ENCODE assay signal across 9 cellular contexts in genomic region chr1:43980255-43981134, GRCh38. TPM values are rescaled to one million over a fixed set of nuclear protein-coding genes. Genes with fewer than 3 reads are reported as not detected.
DNase-seq lines count a peak whose midpoint lies in the region; ATAC-seq and TF ChIP-seq lines count a peak whose summit lies in the region.
"Had no signal": no experiment of that assay in that cellular context is flagged by ENCODE, and none has a peak within 500 bp of the region (broad histone marks: within the 10 kb centered on the region; RNA-seq: fewer than 3 reads in every experiment).

No MANE protein-coding gene starts in this region.

- H2AFZ ChIP-seq in H9 (ENCODE audit: low read length) (no peak overlapping the region), SU-DHL-6 (ENCODE audit: low read depth, low read length, severe bottlenecking) (no peak overlapping the region)

- H3K9me2 ChIP-seq in SU-DHL-6 (replicated peaks; ENCODE audit: insufficient read depth, low read length), result no peaks in the 10 kb centered on the region

- H3K9ac ChIP-seq in H9 (ENCODE audit: extremely low read depth, insufficient read length, low read length), result peak overlapping the region; percentile 39
- H3K9ac ChIP-seq in SU-DHL-6 (ENCODE audit: low read length), result peak overlapping the region; percentile 72
- H3K9ac ChIP-seq in skeletal muscle tissue (ENCODE audit: low read depth in 1 of 3, low read length in 3 of 3), result peak overlapping the region; percentile 64 to 75 (median 71)

- DNase-seq in H9, result no peak
- DNase-seq: NCI-H1436 had no signal

- H2BK5ac ChIP-seq in H9 (ENCODE audit: insufficient read length, low read length), result no peak overlapping the region

- H2BK15ac ChIP-seq in H9 (ENCODE audit: low read depth, low read length), result no peak overlapping the region

- H3K4me3 Mint-ChIP-seq in H9, result peak overlapping the region; percentile 89 to 92

- peaks cover 8% of the 10 kb centered on the region; the same call in 1 of the 2 replicates for H3K4me1 ChIP-seq in H9 (ENCODE audit: insufficient read depth, low read length)
- H3K4me1 ChIP-seq in gastroesophageal sphincter, result peaks cover 4 to 54% (median 37%) of the 10 kb centered on the region in 3 donors
- peaks cover 38 to 47% (median 41%) of the 10 kb centered on the region in 3 donors for H3K4me1 ChIP-seq in skeletal muscle tissue (ENCODE audit: control insufficient read depth in 3 of 3, insufficient read depth in 3 of 3, low read length in 3 of 3)

- H3K9me3 Mint-ChIP-seq in H9, result no peaks in the 10 kb centered on the region; a peak in 1 of 5 replicates

- no peaks in the 10 kb centered on the region for H3K36me3 ChIP-seq in SU-DHL-6 (ENCODE audit: low read length)
- H3K36me3 ChIP-seq in gastroesophageal sphincter, result peaks cover 0 to 57% of the 10 kb centered on the region in 2 donors
- H3K36me3 ChIP-seq in skeletal muscle tissue (ENCODE audit: control insufficient read depth in 3 of 3, insufficient read depth in 3 of 3, low read length in 3 of 3), result peaks cover 20 to 27% (median 27%) of the 10 kb centered on the region in 3 donors

- H3K4me3 ChIP-seq in SU-DHL-6 (ENCODE audit: insufficient read depth, low read length, poor library complexity, severe bottlenecking) (peak overlapping the region; percentile 53), gastroesophageal sphincter (peak overlapping the region in 1 of 2 donors; percentile 88), skeletal muscle tissue (ENCODE audit: low read length in 3 of 3) (peak overlapping the region; percentile 56 to 75 (median 74))

- H3K27me3 Mint-ChIP-seq in H9 (ENCODE audit: low read depth), result no peaks in the 10 kb centered on the region

- H4K91ac ChIP-seq in H9 (ENCODE audit: insufficient read length, low read depth, low read length), result no peak overlapping the region

- peaks cover 24 to 32% of the 10 kb centered on the region in 2 experiments for H3K4me1 Mint-ChIP-seq in H9

- WGBS in H9 (ENCODE audit: extremely low coverage, insufficient read length, low lambda C conversion rate), result no CpG with 5 or more reads among the region's 13 CpGs
- WGBS in gastroesophageal sphincter (ENCODE audit: low coverage in 1 of 2), 2 donors, result 53 to 72% methylated on average over 3 to 6 of the region's 13 CpGs

- H3K18ac ChIP-seq in H9 (ENCODE audit: insufficient read length, low read depth, low read length), result no peak overlapping the region

- peak overlapping the region; percentile 30 for H3K56ac ChIP-seq in H9 (ENCODE audit: insufficient read length, low read depth, low read length)

- H3K27ac ChIP-seq in H9 (ENCODE audit: insufficient read length, low read depth, low read length) (no peak overlapping the region), SU-DHL-6 (ENCODE audit: low read depth, low read length) (peak overlapping the region; percentile 39), gastroesophageal sphincter (peak overlapping the region in 3 of 4 donors; percentile 54 to 80 (median 67)), skeletal muscle tissue (ENCODE audit: low read depth, low read length) (peak overlapping the region; percentile 25)

- H3K27ac Mint-ChIP-seq in H9, result no peak overlapping the region; a peak in 1 of 7 replicates

- H3K14ac ChIP-seq in H9 (ENCODE audit: insufficient read depth, low read length), result no peak overlapping the region; the same call in 1 of the 2 replicates

- H3K23me2 ChIP-seq in H9 (ENCODE audit: insufficient read length, low read depth, low read length, poor library complexity, severe bottlenecking), result peaks cover 14% of the 10 kb centered on the region

- H2BK12ac ChIP-seq in H9 (ENCODE audit: insufficient read length, low read depth, low read length), result no peak overlapping the region

- no peak overlapping the region for H4K8ac ChIP-seq in H9 (replicated peaks; ENCODE audit: insufficient read length, low read depth, low read length)

- H3K36me3 Mint-ChIP-seq in H9 (ENCODE audit: insufficient read depth in 1 of 3, low read depth in 3 of 3), result peaks cover 28 to 58% (median 57%) of the 10 kb centered on the region in 3 experiments; a peak in 6 of 7 replicates

- H4K20me1 ChIP-seq in H9 (ENCODE audit: control insufficient read depth, insufficient read depth, insufficient read length) (no peaks in the 10 kb centered on the region), SU-DHL-6 (ENCODE audit: low read depth, low read length) (no peaks in the 10 kb centered on the region)

- H3K79me2 ChIP-seq in H9 (ENCODE audit: insufficient read depth, low read length), result peaks cover 2% of the 10 kb centered on the region; the same call in 1 of the 2 replicates
- peaks cover 28% of the 10 kb centered on the region for H3K79me2 ChIP-seq in SU-DHL-6 (ENCODE audit: insufficient read depth, low read length)

- H3K79me1 ChIP-seq in H9 (ENCODE audit: insufficient read depth, low read depth, low read length, poor library complexity, severe bottlenecking), result peaks cover 5% of the 10 kb centered on the region

- no peak overlapping the region for H2BK120ac ChIP-seq in H9 (ENCODE audit: low read depth, low read length, poor library complexity, severe bottlenecking)

- H3K23ac ChIP-seq in H9 (ENCODE audit: insufficient read length, low read depth, low read length), result no peak overlapping the region

- H3K4me2 ChIP-seq in H9 (ENCODE audit: insufficient read depth, insufficient read length, low read length) (peak overlapping the region; percentile 57), SU-DHL-6 (ENCODE audit: low read depth, low read length, poor library complexity, severe bottlenecking) (peak overlapping the region; percentile 66)

- TF ChIP-seq EP300 in gastroesophageal sphincter (IDR thresholded peaks at IDR 0.05), result no peak

- H3K9me3 ChIP-seq in H9 (ENCODE audit: control insufficient read depth, low read depth, low read length) (no peaks in the 10 kb centered on the region), SU-DHL-6 (ENCODE audit: insufficient read depth, low read length) (no peaks in the 10 kb centered on the region), gastroesophageal sphincter (no peaks in the 10 kb centered on the region), skeletal muscle tissue (ENCODE audit: control insufficient read depth in 3 of 3, low read length in 3 of 3) (no peaks in the 10 kb centered on the region)

- no peak overlapping the region for H2AK5ac ChIP-seq in H9 (ENCODE audit: insufficient read length, low read length)

- H3T11ph ChIP-seq in H9 (ENCODE audit: low read length), result no peak overlapping the region

- H4K5ac ChIP-seq in H9 (ENCODE audit: insufficient read length, low read depth, low read length), result no peak overlapping the region

- TF ChIP-seq CTCF in H9 (conservative IDR thresholded peaks at IDR 0.05) (no peak), SU-DHL-6 (IDR thresholded peaks at IDR 0.05; ENCODE audit: insufficient read depth, low read length, poor library complexity, severe bottlenecking) (no peak), gastroesophageal sphincter (IDR thresholded peaks at IDR 0.05) (no peak)

- H3K27me3 ChIP-seq in H9 (ENCODE audit: insufficient read depth, low read length) (no peaks in the 10 kb centered on the region), SU-DHL-6 (ENCODE audit: low read length) (no peaks in the 10 kb centered on the region), gastroesophageal sphincter (no peaks in the 10 kb centered on the region), skeletal muscle tissue (ENCODE audit: control insufficient read depth in 3 of 3, insufficient read depth in 3 of 3, low read length in 3 of 3) (no peaks in the 10 kb centered on the region)

- H3K4ac ChIP-seq in H9 (ENCODE audit: low read depth, low read length), result no peak overlapping the region

- ATAC-seq in gastroesophageal sphincter, result no peak
- ATAC-seq in GM21447 (IDR thresholded peaks at IDR 0.05; ENCODE audit: unreplicated experiment), result no peak
- no peak for ATAC-seq in GM18870 (IDR thresholded peaks at IDR 0.05; ENCODE audit: unreplicated experiment)
- no peak for ATAC-seq in GM18909 (IDR thresholded peaks at IDR 0.05; ENCODE audit: poor library complexity, unreplicated experiment)
- no peak for ATAC-seq in GM19467 (IDR thresholded peaks at IDR 0.05; ENCODE audit: unreplicated experiment)

- no peak for TF ChIP-seq POLR2A in gastroesophageal sphincter (IDR thresholded peaks at IDR 0.05)

- no peak overlapping the region for H2BK20ac ChIP-seq in H9 (ENCODE audit: low read depth, low read length, poor library complexity, severe bottlenecking)

- peaks cover 26% of the 10 kb centered on the region for H3F3A ChIP-seq in SU-DHL-6 (ENCODE audit: insufficient read depth)

RNA-seq across cellular contexts. Expression of gene B4GALT2, which starts 1.5 kb away (rescaled TPM):
- total RNA-seq in H9 (2021) (70.9 and 74.0 TPM in 2 replicates), gastroesophageal sphincter (100 to 1,000 TPM in 1 of 4 donors, 10 to 100 TPM in 3; 34.4 to 129 (median 37.6) TPM), skeletal muscle tissue (29.7 TPM)

RNA-seq across cellular contexts. Expression of gene ATP6V0B, which starts 5.7 kb away (rescaled TPM):
- total RNA-seq in H9 (2021), result 127 and 131 TPM in 2 replicates
- 100 to 1,000 TPM in 1 of 4 donors, 10 to 100 TPM in 3; 67.9 to 107 (median 89.9) TPM for total RNA-seq in gastroesophageal sphincter
- total RNA-seq in skeletal muscle tissue, result 73.1 TPM

RNA-seq across cellular contexts. Expression of gene DPH2, which starts 10.7 kb away (rescaled TPM):
- total RNA-seq in H9 (2021) (74.4 and 79.6 TPM in 2 replicates), gastroesophageal sphincter (10 to 100 TPM; 23.5 to 41.9 (median 32.5) TPM), skeletal muscle tissue (9.9 TPM)

RNA-seq across cellular contexts. Expression of gene CCDC24, which starts 10.9 kb away (rescaled TPM):
- total RNA-seq in H9 (2021), result 11.8 and 12.4 TPM in 2 replicates
- 1 to 10 TPM; 5.0 to 6.2 (median 5.5) TPM for total RNA-seq in gastroesophageal sphincter
- total RNA-seq in skeletal muscle tissue, result under 0.01 TPM

RNA-seq across cellular contexts. Expression of gene IPO13, which starts 33.7 kb away (rescaled TPM):
- total RNA-seq in H9 (2021) (22.0 and 24.5 TPM in 2 replicates), gastroesophageal sphincter (10 to 100 TPM; 21.8 to 44.5 (median 24.2) TPM), skeletal muscle tissue (11.0 TPM)
